12 cellular contexts compared by ENCODE assay signal in the genomic region with DNA sequence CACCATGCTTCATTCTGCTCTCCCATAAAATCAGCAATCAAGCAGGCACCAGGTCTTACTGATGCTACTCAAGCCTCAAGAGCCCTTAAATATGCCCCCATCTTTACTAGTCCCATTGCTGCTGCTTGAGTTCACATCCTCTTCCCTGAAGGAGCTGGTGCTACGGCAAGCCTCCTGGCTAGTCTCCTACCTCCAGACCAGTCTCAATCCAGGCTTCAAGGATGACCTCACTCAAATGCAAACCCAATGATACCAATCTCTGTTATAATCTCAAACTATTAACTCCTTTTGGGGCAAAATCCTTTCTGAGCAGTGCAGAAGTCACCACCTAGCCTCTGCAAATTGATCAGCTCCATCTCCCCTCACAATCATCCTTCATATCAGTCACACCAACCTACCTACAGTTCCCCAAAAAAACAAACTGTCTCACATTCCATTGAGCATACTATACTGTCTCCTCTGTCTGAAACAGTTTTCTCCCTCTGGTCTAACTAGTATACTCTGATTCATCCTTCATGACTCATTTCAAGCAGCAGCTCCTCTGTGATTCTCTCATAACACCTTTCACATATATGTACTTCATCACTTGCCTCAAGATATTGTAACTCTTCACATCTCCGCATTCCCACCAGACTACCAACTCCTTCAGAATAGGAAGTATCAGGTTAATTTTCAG. TPM values are rescaled to one million over a fixed set of nuclear protein-coding genes. Genes with fewer than 3 reads are reported as not detected.
DNase-seq lines count a peak whose midpoint lies in the region; ATAC-seq, FAIRE-seq and TF ChIP-seq lines count a peak whose summit lies in the region.
"Had no signal": no experiment of that assay in that cellular context is flagged by ENCODE, and none has a peak within 500 bp of the region (broad histone marks: within the 10 kb centered on the region; RNA-seq: fewer than 3 reads in every experiment).

No MANE protein-coding gene starts in this region.

- in situ Hi-C loops in GM12878 (cut with MboI): no loop called here

- no peaks in the 10 kb centered on the region for H4K20me1 ChIP-seq in GM12878 (ENCODE audit: control insufficient read depth, insufficient read depth)

- no peak overlapping the region for H3K27ac ChIP-seq in GM12878 (ENCODE audit: control insufficient read depth, insufficient read depth)
- no peak overlapping the region for H3K27ac ChIP-seq in uterus

- peaks cover 24% of the 10 kb centered on the region for H3K36me3 Mint-ChIP-seq in WTC11

- 95% methylated on average over 2 of the region's 2 CpGs for WGBS in GM12878 (ENCODE audit: insufficient coverage, insufficient replicate concordance, low lambda C conversion rate, missing lambda C conversion rate)

- FAIRE-seq in GM12878 (lab: Jason Lieb, UNC): no peak

- H3K9ac ChIP-seq in GM12878 (ENCODE audit: control insufficient read depth, insufficient read depth, low read length): no peak overlapping the region

- peaks cover 5% of the 10 kb centered on the region for H3K4me1 Mint-ChIP-seq in WTC11

- SMC1A ChIA-PET in GM12878 (lab: Charles Lee; ENCODE audit: uncharacterized antibody, unreplicated experiment): no interaction called here

- no TSS peak for BruUV-seq in GM12878 (replicated peaks; lab: Mats Ljungman, UMichigan)

- no peak overlapping the region for H3K4me3 Mint-ChIP-seq in WTC11

- no peaks in the 10 kb centered on the region for H3K9me3 Mint-ChIP-seq in WTC11

- no peak for TF ChIP-seq RAD21 in GM12878 (IDR thresholded peaks at IDR 0.05; ENCODE audit: insufficient read depth, low read depth, low read length)

- POLR2A ChIA-PET in GM12878 (lab: Charles Lee) (no interaction called here), WTC11 (lab: Charles Lee) (no interaction called here)

- ATAC-seq in GM18511 (IDR thresholded peaks at IDR 0.05; ENCODE audit: unreplicated experiment) (peak; percentile 75), HG03342 (IDR thresholded peaks at IDR 0.05; ENCODE audit: unreplicated experiment) (peak; percentile 72), GM12878 (0 out of 3 replicates have a peak, but pooled peaks have one; percentile 41), HG03095 (IDR thresholded peaks at IDR 0.05; ENCODE audit: unreplicated experiment) (no peak), WTC11 (no peak)

- no peak overlapping the region for H3K27ac Mint-ChIP-seq in WTC11

- no peak for TF ChIP-seq EP300 in GM12878 (IDR thresholded peaks at IDR 0.05; ENCODE audit: borderline replicate concordance in 1 of 2, control insufficient read depth in 1 of 2, low read depth in 2 of 2, low read length in 2 of 2)

- TF ChIP-seq POLR2A in GM12878 (IDR thresholded peaks at IDR 0.05; ENCODE audit: low read depth, low read length) (no peak), uterus (IDR thresholded peaks at IDR 0.05) (no peak)

- no peaks in the 10 kb centered on the region for H3K9me3 ChIP-seq in GM12878 (replicated peaks; ENCODE audit: control insufficient read depth, insufficient read depth, low read length)
- H3K9me3 ChIP-seq in uterus: no peaks in the 10 kb centered on the region

- intact Hi-C loops in GM12878 (cut with micrococcal nuclease; ENCODE audit: unreplicated experiment) (no loop called here), uterus (cut with DNase I; ENCODE audit: low total_unique reads) (no loop called here)

- no peak overlapping the region for H3K4me2 ChIP-seq in GM12878 (ENCODE audit: control insufficient read depth, insufficient read depth)

- H3K4me1 ChIP-seq in GM12878 (ENCODE audit: control insufficient read depth, insufficient read depth, low read length) (no peaks in the 10 kb centered on the region), uterus (no peaks in the 10 kb centered on the region)

- no peak overlapping the region for H2AFZ ChIP-seq in GM12878 (ENCODE audit: control insufficient read depth, low read depth, low read length)

- DNase-seq in GM12878 (ENCODE audit: low read depth, low spot score) (no peak), non-pigmented ciliary epithelial cell (ENCODE audit: low read depth) (peak; percentile 84), uterus (no peak), UCSD-AML1 (lab: John Stamatoyannopoulos, UW; ENCODE audit: unreplicated experiment) (no peak), WTC11 (ENCODE audit: low spot score) (no peak)
- DNase-seq: activated CD8-positive, alpha-beta memory T cell treated with anti-CD3 and anti-CD28 coated beads, Interleukin-2, amount 50 U/mL, for 4 hours; effector CD8-positive, alpha-beta T cell; MM.1S; stimulated activated CD4-positive, alpha-beta T cell treated with anti-CD3 and anti-CD28 coated beads, Interleukin-15, amount 100 ng/mL, for 24 hours had no signal

- RAD21 ChIA-PET in GM12878 (lab: Charles Lee; ENCODE audit: unreplicated experiment): no interaction called here

- H3K79me2 ChIP-seq in GM12878 (ENCODE audit: control insufficient read depth, insufficient read depth, low read length): no peaks in the 10 kb centered on the region

- TF ChIP-seq CTCF in GM12878 (IDR thresholded peaks at IDR 0.05 in 2 of 3, conservative IDR thresholded peaks at IDR 0.05 in 1 of 3; ENCODE audit: control insufficient read depth in 2 of 3, extremely low read depth in 1 of 3, insufficient read depth in 1 of 3, low read depth in 3 of 3, low read length in 3 of 3) (no peak), uterus (IDR thresholded peaks at IDR 0.05) (no peak), WTC11 (IDR thresholded peaks at IDR 0.05) (no peak)

- H3K27me3 ChIP-seq in GM12878 (replicated peaks in 1 of 2; ENCODE audit: control insufficient read depth in 2 of 2, insufficient read depth in 2 of 2, low read length in 1 of 2) (no peaks in the 10 kb centered on the region), uterus (no peaks in the 10 kb centered on the region)

- H3K36me3 ChIP-seq in GM12878 (ENCODE audit: control insufficient read depth in 2 of 2, insufficient read depth in 2 of 2, low read length in 1 of 2): peaks cover 0 to 7% of the 10 kb centered on the region in 2 experiments; a peak in 2 of 4 replicates
- H3K36me3 ChIP-seq in uterus: no peaks in the 10 kb centered on the region

- H3K4me3 ChIP-seq in GM12878 (no peak overlapping the region), uterus (no peak overlapping the region)

- CTCF ChIA-PET in GM12878 (lab: Yijun Ruan, JAX) (interaction anchor here (0.6 to 1.2 kb wide), 3 partner anchors 44 to 812 kb away, joined by 3 to 4 read pairs (median 3); no protein-coding TSS in a partner anchor), WTC11 (lab: Charles Lee) (interaction anchor here (1.4 kb wide), 1 partner anchor 44 kb away, joined by 3 read pairs; no protein-coding TSS in a partner anchor)

- H3K27me3 Mint-ChIP-seq in WTC11 (ENCODE audit: low read depth): no peaks in the 10 kb centered on the region

TF ChIP-seq in GM12878, 131 proteins besides CTCF, POLR2A, EP300 and RAD21 (continues in another document):
- TF ChIP-seq, protein P1, sequence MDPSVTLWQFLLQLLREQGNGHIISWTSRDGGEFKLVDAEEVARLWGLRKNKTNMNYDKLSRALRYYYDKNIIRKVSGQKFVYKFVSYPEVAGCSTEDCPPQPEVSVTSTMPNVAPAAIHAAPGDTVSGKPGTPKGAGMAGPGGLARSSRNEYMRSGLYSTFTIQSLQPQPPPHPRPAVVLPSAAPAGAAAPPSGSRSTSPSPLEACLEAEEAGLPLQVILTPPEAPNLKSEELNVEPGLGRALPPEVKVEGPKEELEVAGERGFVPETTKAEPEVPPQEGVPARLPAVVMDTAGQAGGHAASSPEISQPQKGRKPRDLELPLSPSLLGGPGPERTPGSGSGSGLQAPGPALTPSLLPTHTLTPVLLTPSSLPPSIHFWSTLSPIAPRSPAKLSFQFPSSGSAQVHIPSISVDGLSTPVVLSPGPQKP (IDR thresholded peaks at IDR 0.05; ENCODE audit: low read depth, low read length): no peak
- TF ChIP-seq SIN3A (IDR thresholded peaks at IDR 0.05; ENCODE audit: low read depth, low read length): no peak
- no peak for TF ChIP-seq MYB (IDR thresholded peaks at IDR 0.05; ENCODE audit: borderline replicate concordance, low read depth, low read length)
- no peak for TF ChIP-seq GABPA (IDR thresholded peaks at IDR 0.05; ENCODE audit: low read depth)
- no peak for TF ChIP-seq TAF1 (IDR thresholded peaks at IDR 0.05; ENCODE audit: borderline replicate concordance, low read depth, low read length)

TF ChIP-seq in WTC11, 78 proteins besides CTCF, POLR2A, EP300 and RAD21 (continues in another document):
- TF ChIP-seq CREM (CRISPR knock-in tag; IDR thresholded peaks at IDR 0.05): no peak
- TF ChIP-seq, protein P2, sequence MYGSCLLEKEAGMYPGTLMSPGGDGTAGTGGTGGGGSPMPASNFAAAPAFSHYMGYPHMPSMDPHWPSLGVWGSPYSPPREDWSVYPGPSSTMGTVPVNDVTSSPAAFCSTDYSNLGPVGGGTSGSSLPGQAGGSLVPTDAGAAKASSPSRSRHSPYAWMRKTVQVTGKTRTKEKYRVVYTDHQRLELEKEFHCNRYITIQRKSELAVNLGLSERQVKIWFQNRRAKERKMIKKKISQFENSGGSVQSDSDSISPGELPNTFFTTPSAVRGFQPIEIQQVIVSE (CRISPR knock-in tag; IDR thresholded peaks at IDR 0.05; ENCODE audit: borderline replicate concordance): no peak
- no peak for TF ChIP-seq OVOL2 (CRISPR knock-in tag; IDR thresholded peaks at IDR 0.05; ENCODE audit: borderline replicate concordance)

RNA-seq across cellular contexts. Expression of a gene that starts 30.0 kb away (rescaled TPM):
- total RNA-seq in GM12878 (2013; cell fraction: nucleolus; rRNA removed): 44.1 and 49.5 TPM in 2 replicates
- 22.6 and 25.9 TPM in 2 replicates for total RNA-seq in GM12878 (2014; rRNA removed)
- 28.3 and 31.0 TPM in 2 replicates for total RNA-seq in GM12878 (2014; rRNA removed; fragmentation: Illumina TruSeq; extraction: Trizol)
- total RNA-seq in GM12878 (2021): 28.0 and 30.9 TPM in 2 replicates
- 19.6 TPM for polyA plus RNA-seq in GM12878 (2011; ENCODE audit: low read depth)
- polyA plus RNA-seq in GM12878 (2011; rRNA removed): 73.0 and 81.8 TPM in 2 replicates
- polyA plus RNA-seq in GM12878 (2011; cell fraction: cytosol; rRNA removed): 49.0 and 51.5 TPM in 2 replicates
- polyA plus RNA-seq in GM12878 (2011; cell fraction: nucleus; rRNA removed): 38.8 and 43.8 TPM in 2 replicates
- polyA plus RNA-seq in GM12878 (2012): 28.0 and 28.5 TPM in 2 replicates
- 30.3 and 34.5 TPM in 2 replicates for polyA plus RNA-seq in GM12878 (2014; fragmentation: Illumina TruSeq; extraction: Trizol)
- 10 to 100 TPM; 29.8 to 35.9 TPM for polyA plus RNA-seq in GM12878 (2014; fragmentation: Nextera tagmentation; extraction: Ambion mirVana)
- polyA plus RNA-seq in GM12878 (2014; rRNA removed): 22.8 and 27.3 TPM in 2 replicates
- 10 to 100 TPM; 35.7 to 39.7 TPM for polyA plus RNA-seq in GM12878 (2016; fragmentation: Nextera tagmentation; extraction: Ambion mirVana)
- polyA minus RNA-seq in GM12878 (2011; rRNA and poly(A)+ RNA removed): 69.0 and 112 TPM in 2 replicates
- 18.9 and 23.7 TPM in 2 replicates for polyA minus RNA-seq in GM12878 (2011; cell fraction: cytosol; rRNA and poly(A)+ RNA removed)
- polyA minus RNA-seq in GM12878 (2011; cell fraction: nucleus; rRNA and poly(A)+ RNA removed): 31.1 and 40.6 TPM in 2 replicates
- total RNA-seq in uterus: 10 to 100 TPM; 17.4 to 81.8 (median 25.9) TPM
- total RNA-seq in WTC11 (2021): 62.9 to 78.1 TPM (median 74.4 TPM) in 3 replicates

Comparison
In these comparisons a context has a peak if more than half of its experiments do, and no peak if none do; other contexts are left out.
1. ATAC-seq: peak in GM18511 (single experiment), HG03342 (single experiment) and GM12878 (single experiment); none in HG03095 (single experiment) and WTC11 (single experiment).